In genomic region chr4:182749768-182750167, GRCh38 we compare ENCODE assay signal across 22 cellular contexts.
A peak's percentile ranks its signal among the peaks of the same experiment; 100 is the strongest.
DNase-seq lines count a peak whose midpoint lies in the region; ATAC-seq and TF ChIP-seq lines count a peak whose summit lies in the region.
"Had no signal": no experiment of that assay in that cellular context is flagged by ENCODE, and none has a peak within 500 bp of the region (broad histone marks: within the 10 kb centered on the region; RNA-seq: fewer than 3 reads in every experiment).

No MANE protein-coding gene starts in this region.

- H3K36me3 ChIP-seq in GM23338 (ENCODE audit: insufficient read depth), result peaks cover 7% of the 10 kb centered on the region; the same call in 1 of the 2 replicates
- no peaks in the 10 kb centered on the region for H3K36me3 ChIP-seq in PC-3 (ENCODE audit: low read depth, low read length)
- H3K36me3 ChIP-seq: heart right ventricle, ovary had no signal

- H3K27me3 Mint-ChIP-seq in GM23338 (ENCODE audit: insufficient read depth, low read depth, poor library complexity), result no peaks in the 10 kb centered on the region
- H3K27me3 Mint-ChIP-seq: stimulated activated naive B cell treated with anti-CD40 and anti-IgM and Interleukin-4, amounts not matched to agents 10 μg/mL and 1 μg/mL and 100 μg/mL, for 72 hours had no signal

- H4K20me1 ChIP-seq in GM23338 (replicated peaks; ENCODE audit: insufficient read depth), result no peaks in the 10 kb centered on the region
- H4K20me1 ChIP-seq in PC-3 (ENCODE audit: low read length), result no peaks in the 10 kb centered on the region

- H3K9me3 ChIP-seq in PC-3 (ENCODE audit: low read length), result no peaks in the 10 kb centered on the region
- H3K9me3 ChIP-seq: ovary had no signal

- no peak overlapping the region for H3K4me3 ChIP-seq in GM23338
- peak overlapping the region; percentile 45 for H3K4me3 ChIP-seq in PC-3 (ENCODE audit: low read length)
- no peak overlapping the region for H3K4me3 ChIP-seq in foreskin fibroblast (ENCODE audit: low read depth in 1 of 2, low read length in 2 of 2)
- H3K4me3 ChIP-seq: heart right ventricle, lung, ovary had no signal

- BruUV-seq in PC-3 (replicated peaks; lab: Mats Ljungman, UMichigan), result no TSS peak

- H2AFZ ChIP-seq in GM23338, result no peak overlapping the region
- no peak overlapping the region for H2AFZ ChIP-seq in PC-3 (ENCODE audit: low read length)

- ATAC-seq in GM23338 (no peak), PC-3 (peak; percentile 53), HG02852 (IDR thresholded peaks at IDR 0.05; ENCODE audit: unreplicated experiment) (no peak), GM19023 (IDR thresholded peaks at IDR 0.05; ENCODE audit: unreplicated experiment) (no peak), GM19395 (IDR thresholded peaks at IDR 0.05; ENCODE audit: unreplicated experiment) (no peak)
- ATAC-seq: activated CD8-positive, alpha-beta T cell treated with anti-CD3 and anti-CD28 coated beads, Interleukin-2, amount 10 ng/mL, durations not matched to agents 7 days and 5 days; activated T-cell treated with anti-CD3 and anti-CD28 coated beads, Interleukin-2, amount 50 U/mL, for 4 hours; heart right ventricle; right cardiac atrium; stimulated activated naive B cell treated with anti-CD40 and anti-IgM and Interleukin-4, amounts not matched to agents 10 μg/mL and 1 μg/mL and 100 μg/mL, for 72 hours had no signal

- peaks cover 22% of the 10 kb centered on the region for H3K36me3 Mint-ChIP-seq in GM23338 (ENCODE audit: low read depth)
- H3K36me3 Mint-ChIP-seq: CD14-positive monocyte; immature natural killer cell; stimulated activated naive B cell treated with anti-CD40 and anti-IgM and Interleukin-4, amounts not matched to agents 10 μg/mL and 1 μg/mL and 100 μg/mL, for 72 hours had no signal

- H3K4me3 Mint-ChIP-seq in GM23338, result no peak overlapping the region
- H3K4me3 Mint-ChIP-seq: activated CD8-positive, alpha-beta T cell treated with anti-CD3 and anti-CD28 coated beads, Interleukin-2, amount 10 ng/mL, durations not matched to agents 7 days and 5 days; activated T-cell treated with anti-CD3 and anti-CD28 coated beads, Interleukin-2, amount 50 U/mL, for 4 hours; CD14-positive monocyte; immature natural killer cell; stimulated activated naive B cell treated with anti-CD40 and anti-IgM and Interleukin-4, amounts not matched to agents 10 μg/mL and 1 μg/mL and 100 μg/mL, for 72 hours; T-helper 2 cell treated with Interferon-gamma antibody and Interleukin-4, amounts not matched to agents 5 μg/mL and 100 μg/mL, for 36 hours had no signal

- H3K79me2 ChIP-seq in GM23338 (replicated peaks; ENCODE audit: insufficient read depth), result no peaks in the 10 kb centered on the region
- H3K79me2 ChIP-seq in PC-3 (ENCODE audit: low read length), result no peaks in the 10 kb centered on the region

- no peak overlapping the region for H3K27ac ChIP-seq in GM23338 (ENCODE audit: low read depth)
- peak overlapping the region; percentile 82 for H3K27ac ChIP-seq in PC-3 (ENCODE audit: low read length)
- H3K27ac ChIP-seq: heart right ventricle, ovary had no signal

- H3K4me1 ChIP-seq in GM23338 (ENCODE audit: insufficient read depth), result no peaks in the 10 kb centered on the region
- peaks cover 73% of the 10 kb centered on the region for H3K4me1 ChIP-seq in PC-3 (ENCODE audit: insufficient read depth, low read length)

- no peaks in the 10 kb centered on the region for H3K9me3 Mint-ChIP-seq in GM23338
- H3K9me3 Mint-ChIP-seq: T-helper 2 cell treated with Interferon-gamma antibody and Interleukin-4, amounts not matched to agents 5 μg/mL and 100 μg/mL, for 36 hours had no signal

- intact Hi-C loops in PC-3 (cut with micrococcal nuclease), result loop anchor here (2.0 to 10.0 kb wide), 3 partner anchors 59 to 295 kb away; no protein-coding TSS in a partner anchor

- H3F3A ChIP-seq in GM23338 (replicated peaks; ENCODE audit: low read depth), result no peaks in the 10 kb centered on the region
- peaks cover 4% of the 10 kb centered on the region for H3F3A ChIP-seq in PC-3 (ENCODE audit: low read length, unreplicated experiment)

- H3K4me2 ChIP-seq in GM23338 (no peak overlapping the region), PC-3 (ENCODE audit: low read length) (peak overlapping the region; percentile 74)

- H3K27ac Mint-ChIP-seq in GM23338, result peak overlapping the region; percentile 9; the same call in 1 of the 2 replicates
- H3K27ac Mint-ChIP-seq: activated CD8-positive, alpha-beta T cell treated with anti-CD3 and anti-CD28 coated beads, Interleukin-2, amount 10 ng/mL, durations not matched to agents 7 days and 5 days; CD14-positive monocyte; immature natural killer cell; stimulated activated naive B cell treated with anti-CD40 and anti-IgM and Interleukin-4, amounts not matched to agents 10 μg/mL and 1 μg/mL and 100 μg/mL, for 72 hours; T-helper 2 cell treated with Interferon-gamma antibody and Interleukin-4, amounts not matched to agents 5 μg/mL and 100 μg/mL, for 36 hours had no signal

- H3K9me2 ChIP-seq in GM23338 (ENCODE audit: insufficient read depth) (no peaks in the 10 kb centered on the region), PC-3 (replicated peaks; ENCODE audit: low read length) (no peaks in the 10 kb centered on the region)

- 0 out of 2 replicates have a peak overlapping the region, but pooled peaks have one; percentile 48 for H3K9ac ChIP-seq in PC-3 (ENCODE audit: low read length)

- TF ChIP-seq CTCF in GM23338 (conservative IDR thresholded peaks at IDR 0.05; ENCODE audit: low read depth in 2 of 2), result no peak
- TF ChIP-seq CTCF in PC-3 (conservative IDR thresholded peaks at IDR 0.05; ENCODE audit: low read depth, low read length), result no peak
- no peak for TF ChIP-seq CTCF in foreskin fibroblast (IDR thresholded peaks at IDR 0.05; ENCODE audit: low read depth, low read length)

- H3K4me1 Mint-ChIP-seq in GM23338, result peaks cover 8% of the 10 kb centered on the region
- H3K4me1 Mint-ChIP-seq: CD14-positive monocyte; immature natural killer cell; stimulated activated naive B cell treated with anti-CD40 and anti-IgM and Interleukin-4, amounts not matched to agents 10 μg/mL and 1 μg/mL and 100 μg/mL, for 72 hours had no signal

- POLR2A ChIA-PET in PC-3 (lab: Charles Lee; ENCODE audit: unreplicated experiment), result interaction anchor here (0.6 kb wide), 1 partner anchor 93 kb away, joined by 6 read pairs; no protein-coding TSS in a partner anchor

- CTCF ChIA-PET in PC-3 (lab: Charles Lee), result interaction anchor here (0.8 kb wide), 1 partner anchor 505 kb away, joined by 3 read pairs; no protein-coding TSS in a partner anchor

- H3K27me3 ChIP-seq in GM23338 (ENCODE audit: insufficient read depth) (no peaks in the 10 kb centered on the region), PC-3 (ENCODE audit: low read length) (no peaks in the 10 kb centered on the region)
- H3K27me3 ChIP-seq: heart right ventricle, ovary had no signal

- no peak for DNase-seq in GM23338 (ENCODE audit: low spot score)
- peak; percentile 98 for DNase-seq in NCI-H146 treated with DMSO at 0.1 percent for 48 hours (lab: John Stamatoyannopoulos, UW; ENCODE audit: unreplicated experiment)
- DNase-seq in PC-3, result peak; percentile 38
- peak; percentile 3 to 7 for DNase-seq in foreskin fibroblast
- DNase-seq in NCI-H446 (lab: John Stamatoyannopoulos, UW), result no peak
- DNase-seq: activated CD4-positive, CD25-positive, alpha-beta regulatory T cell; activated CD8-positive, alpha-beta T cell treated with anti-CD3 and anti-CD28 coated beads, Interleukin-2, amount 10 ng/mL, durations not matched to agents 7 days and 5 days; activated naive CD4-positive, alpha-beta T cell treated with anti-CD3 and anti-CD28 coated beads, Interleukin-2, amount 50 U/mL, for 16 hours; activated T-cell treated with anti-CD3 and anti-CD28 coated beads, Interleukin-2, amount 50 U/mL, for 4 hours; heart right ventricle; immature natural killer cell; NCI-H1048; NCI-H526; ovary; right cardiac atrium; stimulated activated naive B cell treated with anti-CD40 and anti-IgM and Interleukin-4, amounts not matched to agents 10 μg/mL and 1 μg/mL and 100 μg/mL, for 72 hours had no signal

TF ChIP-seq in GM23338, 12 proteins besides CTCF, POLR2A, EP300 and RAD21 (continues in another document):
- no peak for TF ChIP-seq POLR2AphosphoS5 (IDR thresholded peaks at IDR 0.05; ENCODE audit: low read depth)
- TF ChIP-seq NANOG (IDR thresholded peaks at IDR 0.05; ENCODE audit: borderline replicate concordance), result no peak
- no peak for TF ChIP-seq ZNF331 (CRISPR knock-in tag; IDR thresholded peaks at IDR 0.05; ENCODE audit: low read depth)
- TF ChIP-seq EZH2 (IDR thresholded peaks at IDR 0.05; ENCODE audit: low read depth, unreplicated experiment), result no peak
- TF ChIP-seq, protein P1, sequence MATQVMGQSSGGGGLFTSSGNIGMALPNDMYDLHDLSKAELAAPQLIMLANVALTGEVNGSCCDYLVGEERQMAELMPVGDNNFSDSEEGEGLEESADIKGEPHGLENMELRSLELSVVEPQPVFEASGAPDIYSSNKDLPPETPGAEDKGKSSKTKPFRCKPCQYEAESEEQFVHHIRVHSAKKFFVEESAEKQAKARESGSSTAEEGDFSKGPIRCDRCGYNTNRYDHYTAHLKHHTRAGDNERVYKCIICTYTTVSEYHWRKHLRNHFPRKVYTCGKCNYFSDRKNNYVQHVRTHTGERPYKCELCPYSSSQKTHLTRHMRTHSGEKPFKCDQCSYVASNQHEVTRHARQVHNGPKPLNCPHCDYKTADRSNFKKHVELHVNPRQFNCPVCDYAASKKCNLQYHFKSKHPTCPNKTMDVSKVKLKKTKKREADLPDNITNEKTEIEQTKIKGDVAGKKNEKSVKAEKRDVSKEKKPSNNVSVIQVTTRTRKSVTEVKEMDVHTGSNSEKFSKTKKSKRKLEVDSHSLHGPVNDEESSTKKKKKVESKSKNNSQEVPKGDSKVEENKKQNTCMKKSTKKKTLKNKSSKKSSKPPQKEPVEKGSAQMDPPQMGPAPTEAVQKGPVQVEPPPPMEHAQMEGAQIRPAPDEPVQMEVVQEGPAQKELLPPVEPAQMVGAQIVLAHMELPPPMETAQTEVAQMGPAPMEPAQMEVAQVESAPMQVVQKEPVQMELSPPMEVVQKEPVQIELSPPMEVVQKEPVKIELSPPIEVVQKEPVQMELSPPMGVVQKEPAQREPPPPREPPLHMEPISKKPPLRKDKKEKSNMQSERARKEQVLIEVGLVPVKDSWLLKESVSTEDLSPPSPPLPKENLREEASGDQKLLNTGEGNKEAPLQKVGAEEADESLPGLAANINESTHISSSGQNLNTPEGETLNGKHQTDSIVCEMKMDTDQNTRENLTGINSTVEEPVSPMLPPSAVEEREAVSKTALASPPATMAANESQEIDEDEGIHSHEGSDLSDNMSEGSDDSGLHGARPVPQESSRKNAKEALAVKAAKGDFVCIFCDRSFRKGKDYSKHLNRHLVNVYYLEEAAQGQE (IDR thresholded peaks at IDR 0.05; ENCODE audit: unreplicated experiment), result no peak

Comparison
In these comparisons a context has a peak if more than half of its experiments do, and no peak if none do; other contexts are left out.
1. DNase-seq: peak in NCI-H146 treated with DMSO at 0.1 percent for 48 hours (single experiment), PC-3 (single experiment) and foreskin fibroblast (2 of 2); none in GM23338 (single experiment) and NCI-H446 (0 of 2).